8 cellular contexts compared by ENCODE assay signal in the genomic region with DNA sequence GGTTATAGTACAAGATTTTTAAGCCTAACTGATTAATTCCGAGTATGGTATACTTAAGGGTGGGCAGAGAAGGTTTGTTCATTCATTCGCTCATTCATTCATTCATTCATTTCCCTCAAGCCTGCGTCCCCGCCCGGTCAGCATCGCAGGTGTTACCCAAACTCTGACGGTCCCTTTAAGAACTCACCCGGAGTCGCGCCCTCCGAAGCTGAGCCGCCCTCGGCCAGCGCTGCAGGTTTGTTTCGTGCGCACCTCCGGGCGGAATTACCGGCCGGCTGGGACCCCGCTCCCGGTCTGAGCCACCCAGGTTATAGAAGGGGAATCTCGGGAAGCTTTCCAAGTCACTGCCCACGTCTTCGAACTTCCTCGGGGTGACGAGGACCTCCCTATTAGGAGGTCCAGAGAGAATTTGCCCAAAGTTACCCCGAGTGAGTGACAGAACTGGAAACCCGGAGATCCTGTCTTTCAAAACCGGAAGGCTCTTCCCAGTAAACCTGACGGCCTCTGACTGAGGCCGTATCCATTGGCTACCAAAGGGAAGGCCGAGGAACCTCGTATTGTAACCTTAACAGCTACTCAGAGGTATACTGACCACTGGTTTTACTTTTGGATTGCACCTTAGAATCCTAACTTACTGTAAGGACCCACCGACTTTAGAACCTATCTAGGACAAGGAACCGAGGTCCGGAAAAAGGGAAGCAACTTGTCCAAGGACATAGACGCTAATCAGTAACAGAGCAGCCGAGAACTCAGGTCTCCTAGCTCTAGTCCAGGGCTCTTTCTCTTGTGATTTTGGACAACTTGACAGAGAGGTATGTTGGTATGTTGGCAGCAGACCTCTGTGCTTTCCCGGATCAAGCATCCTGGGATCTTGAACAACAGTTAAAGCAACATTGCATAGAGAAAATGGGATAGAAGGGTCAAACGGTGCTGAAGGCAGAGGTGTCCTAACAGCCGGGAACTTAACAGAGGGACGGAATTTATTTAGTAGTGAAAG. TPM values are rescaled to one million over a fixed set of nuclear protein-coding genes. Genes with fewer than 3 reads are reported as not detected.
DNase-seq lines count a peak whose midpoint lies in the region; ATAC-seq, FAIRE-seq and TF ChIP-seq lines count a peak whose summit lies in the region.

No MANE protein-coding gene starts in this region.

- peaks cover 12 to 21% (median 20%) of the 10 kb centered on the region in 3 donors for H3K4me1 Mint-ChIP-seq in IgD-negative memory B cell
- H3K4me1 Mint-ChIP-seq in stimulated activated effector memory CD8-positive, alpha-beta T cell treated with anti-CD3 and anti-CD28 coated beads, Interleukin-12 subunit alpha, Interleukin-12 subunit beta, amount 100 ng/mL, for 72 hours: peaks cover 37% of the 10 kb centered on the region

- H3K4me3 Mint-ChIP-seq in IgD-negative memory B cell: peak overlapping the region; percentile 90 to 100 (median 96)
- peak overlapping the region; percentile 86 for H3K4me3 Mint-ChIP-seq in stimulated activated effector memory CD8-positive, alpha-beta T cell treated with anti-CD3 and anti-CD28 coated beads, Interleukin-12 subunit alpha, Interleukin-12 subunit beta, amount 100 ng/mL, for 72 hours

- in situ Hi-C loops in HepG2 (cut with HindIII; ENCODE audit: extremely low pct_ligation_motif_present, low pct_unique_long_range_greater_than_20kb): loop anchor here (5.0 to 10.0 kb wide), 2 partner anchors 63 to 206 kb away; no protein-coding TSS in a partner anchor

- H3K36me3 Mint-ChIP-seq in IgD-negative memory B cell: peaks cover 2% of the 10 kb centered on the region
- peaks cover 39% of the 10 kb centered on the region for H3K36me3 Mint-ChIP-seq in stimulated activated effector memory CD8-positive, alpha-beta T cell treated with anti-CD3 and anti-CD28 coated beads, Interleukin-12 subunit alpha, Interleukin-12 subunit beta, amount 100 ng/mL, for 72 hours

- peak overlapping the region; percentile 77 for H3K4me2 ChIP-seq in HepG2 (ENCODE audit: low read depth, low read length)

- CTCF ChIA-PET in HepG2 (lab: Yijun Ruan, JAX; ENCODE audit: low intra/inter-chr PET ratio, low total read pairs): no interaction called here

- ATAC-seq in HepG2: peak; percentile 62
- ATAC-seq in stimulated activated effector memory CD8-positive, alpha-beta T cell treated with anti-CD3 and anti-CD28 coated beads, Interleukin-12 subunit alpha, Interleukin-12 subunit beta, amount 100 ng/mL, for 72 hours: peak; percentile 18

- BruUV-seq in HepG2 (replicated peaks; lab: Mats Ljungman, UMichigan): TSS peak; percentile 88

- peak overlapping the region; percentile 98 for H3K27ac ChIP-seq in HepG2 (ENCODE audit: extremely low read length, insufficient read depth, low read length)

- peaks cover 46% of the 10 kb centered on the region for H3K4me1 ChIP-seq in HepG2 (ENCODE audit: insufficient read depth, low read length)

- TF ChIP-seq POLR2A in HepG2 (IDR thresholded peaks at IDR 0.05; ENCODE audit: insufficient read depth in 1 of 2, low read depth in 2 of 2, low read length in 2 of 2): no peak

- FAIRE-seq in HepG2 (lab: Jason Lieb, UNC): peak; percentile 87

- peak overlapping the region; percentile 93 for H3K9ac ChIP-seq in HepG2 (ENCODE audit: insufficient read depth, low read depth, low read length)

- peak overlapping the region in 2 of 3 donors; percentile 95 to 99 for H3K27ac Mint-ChIP-seq in IgD-negative memory B cell
- H3K27ac Mint-ChIP-seq in stimulated activated effector memory CD8-positive, alpha-beta T cell treated with anti-CD3 and anti-CD28 coated beads, Interleukin-12 subunit alpha, Interleukin-12 subunit beta, amount 100 ng/mL, for 72 hours: peak overlapping the region; percentile 94

- H3K79me2 ChIP-seq in HepG2 (ENCODE audit: insufficient read depth, low read length): peaks cover 32% of the 10 kb centered on the region

- H3K4me3 ChIP-seq in choroid plexus epithelial cell (ENCODE audit: low read depth, low read length) (peak overlapping the region; percentile 92), HepG2 (replicated peaks in 1 of 3; ENCODE audit: insufficient read depth in 1 of 3, low read depth in 2 of 3, low read length in 3 of 3) (peak overlapping the region; percentile 91 to 95 (median 94))

- peak; percentile 75 for DNase-seq in NCI-H82 (lab: John Stamatoyannopoulos, UW)
- DNase-seq in NCI-H82 treated with DMSO at 0.1 percent for 48 hours (lab: John Stamatoyannopoulos, UW; ENCODE audit: unreplicated experiment): no peak
- peak in 4 of 5 experiments; percentile 8 to 22 (median 12) for DNase-seq in T-helper 2 cell
- peak; percentile 18 for DNase-seq in choroid plexus epithelial cell (ENCODE audit: low read depth)
- DNase-seq in HepG2 (ENCODE audit: low spot score): peak; percentile 49
- DNase-seq in stimulated activated effector memory CD8-positive, alpha-beta T cell treated with anti-CD3 and anti-CD28 coated beads, Interleukin-12 subunit alpha, Interleukin-12 subunit beta, amount 100 ng/mL, for 72 hours (ENCODE audit: low spot score in 2 of 2): peak in 1 of 2 donors; percentile 58
- DNase-seq in SKM-1 (lab: John Stamatoyannopoulos, UW; ENCODE audit: unreplicated experiment): no peak

- peaks cover 23% of the 10 kb centered on the region for H3K27me3 Mint-ChIP-seq in IgD-negative memory B cell

- no peaks in the 10 kb centered on the region for H3K9me3 ChIP-seq in HepG2 (ENCODE audit: low read length)

- TF ChIP-seq EP300 in HepG2 (IDR thresholded peaks at IDR 0.05; ENCODE audit: low read depth in 2 of 2, low read length in 2 of 2) (no peak), HepG2 (CRISPR knock-in tag; IDR thresholded peaks at IDR 0.05; ENCODE audit: borderline replicate concordance) (no peak)

- no peak for TF ChIP-seq RAD21 in HepG2 (CRISPR knock-in tag; IDR thresholded peaks at IDR 0.05)

- TF ChIP-seq CTCF in choroid plexus epithelial cell (conservative IDR thresholded peaks at IDR 0.05; ENCODE audit: low read depth, low read length) (no peak), HepG2 (CRISPR knock-in tag; IDR thresholded peaks at IDR 0.05) (no peak)

- intact Hi-C loops in HepG2 (cut with micrococcal nuclease; ENCODE audit: unreplicated experiment): loop anchor here (2.0 to 5.0 kb wide), 4 partner anchors 42 to 203 kb away; no protein-coding TSS in a partner anchor

- H3K9me3 Mint-ChIP-seq in IgD-negative memory B cell: no peaks in the 10 kb centered on the region
- H3K9me3 Mint-ChIP-seq in stimulated activated effector memory CD8-positive, alpha-beta T cell treated with anti-CD3 and anti-CD28 coated beads, Interleukin-12 subunit alpha, Interleukin-12 subunit beta, amount 100 ng/mL, for 72 hours: no peaks in the 10 kb centered on the region

- H2AFZ ChIP-seq in HepG2 (ENCODE audit: low read length): peak overlapping the region; percentile 93

- POLR2A ChIA-PET in HepG2 (lab: Yijun Ruan, JAX): interaction anchor here (0.9 to 2.5 kb wide), 7 partner anchors 17 to 169 kb away, joined by 3 to 27 read pairs (median 7); no protein-coding TSS in a partner anchor

- H3K36me3 ChIP-seq in HepG2 (replicated peaks in 1 of 2; ENCODE audit: control insufficient read depth in 1 of 2, insufficient read depth in 2 of 2, low read length in 2 of 2): peaks cover 0 to 1% of the 10 kb centered on the region in 2 experiments; a peak in 1 of 5 replicates

- under 1% methylated on average over 36 of the region's 43 CpGs for WGBS in HepG2 (ENCODE audit: low lambda C conversion rate)

- H4K20me1 ChIP-seq in HepG2 (ENCODE audit: insufficient read depth, low read length): peaks cover 20% of the 10 kb centered on the region

- no peaks in the 10 kb centered on the region; a peak in 1 of 5 replicates for H3K27me3 ChIP-seq in HepG2 (ENCODE audit: control insufficient read depth in 1 of 2, insufficient read depth in 2 of 2, low read length in 2 of 2)

TF ChIP-seq in HepG2, 621 proteins besides CTCF, POLR2A, EP300 and RAD21 (continues in another document):
- TF ChIP-seq, protein P1, sequence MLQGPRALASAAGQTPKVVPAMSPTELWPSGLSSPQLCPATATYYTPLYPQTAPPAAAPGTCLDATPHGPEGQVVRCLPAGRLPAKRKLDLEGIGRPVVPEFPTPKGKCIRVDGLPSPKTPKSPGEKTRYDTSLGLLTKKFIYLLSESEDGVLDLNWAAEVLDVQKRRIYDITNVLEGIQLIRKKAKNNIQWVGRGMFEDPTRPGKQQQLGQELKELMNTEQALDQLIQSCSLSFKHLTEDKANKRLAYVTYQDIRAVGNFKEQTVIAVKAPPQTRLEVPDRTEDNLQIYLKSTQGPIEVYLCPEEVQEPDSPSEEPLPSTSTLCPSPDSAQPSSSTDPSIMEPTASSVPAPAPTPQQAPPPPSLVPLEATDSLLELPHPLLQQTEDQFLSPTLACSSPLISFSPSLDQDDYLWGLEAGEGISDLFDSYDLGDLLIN (CRISPR knock-in tag; IDR thresholded peaks at IDR 0.05; ENCODE audit: borderline replicate concordance): no peak
- TF ChIP-seq SALL2 (CRISPR knock-in tag; IDR thresholded peaks at IDR 0.05) (no peak), POLR2G (IDR thresholded peaks at IDR 0.05; ENCODE audit: low read depth, low read length) (no peak), CCAR2 (optimal IDR thresholded peaks at IDR 0.05; ENCODE audit: low read depth, low read length) (no peak), ZBTB21 (CRISPR knock-in tag; IDR thresholded peaks at IDR 0.05) (no peak)

RNA-seq across cellular contexts. Expression of a gene that starts 0.7 kb away (rescaled TPM):
- polyA plus RNA-seq in IgD-negative memory B cell: 28.6 TPM
- 104 and 105 TPM in 2 replicates for total RNA-seq in HepG2 (2016; rRNA removed; fragmentation: Illumina TruSeq; extraction: Trizol)
- 40.0 and 44.2 TPM in 2 replicates for total RNA-seq in HepG2 (2016; cell fraction: cytosol; rRNA removed; fragmentation: Illumina TruSeq; extraction: Trizol; ENCODE audit: low read depth)
- total RNA-seq in HepG2 (2016; cell fraction: insoluble cytoplasmic fraction; rRNA removed; fragmentation: Illumina TruSeq; extraction: Trizol): 102 and 106 TPM in 2 replicates
- total RNA-seq in HepG2 (2016; cell fraction: membrane; rRNA removed; fragmentation: Illumina TruSeq; extraction: Trizol): 33.5 and 37.5 TPM in 2 replicates
- total RNA-seq in HepG2 (2016; cell fraction: nucleus; rRNA removed; fragmentation: Illumina TruSeq; extraction: Trizol): 208 and 219 TPM in 2 replicates
- 30.4 and 30.5 TPM in 2 replicates for polyA plus RNA-seq in HepG2 (2011; rRNA removed)
- polyA plus RNA-seq in HepG2 (2011; cell fraction: cytosol; rRNA removed): 7.7 and 13.1 TPM in 2 replicates
- polyA plus RNA-seq in HepG2 (2011; cell fraction: nucleus; rRNA removed): 38.0 and 75.0 TPM in 2 replicates
- polyA plus RNA-seq in HepG2 (2012): 34.1 and 38.3 TPM in 2 replicates
- 3.7 and 3.9 TPM in 2 replicates for polyA plus RNA-seq in HepG2 (2016; cell fraction: cytosol; fragmentation: Illumina TruSeq; extraction: Trizol; ENCODE audit: low read depth)
- 67.8 and 68.9 TPM in 2 replicates for polyA plus RNA-seq in HepG2 (2016; cell fraction: insoluble cytoplasmic fraction; fragmentation: Illumina TruSeq; extraction: Trizol; ENCODE audit: low read depth)
- polyA plus RNA-seq in HepG2 (2016; cell fraction: membrane; fragmentation: Illumina TruSeq; extraction: Trizol; ENCODE audit: low read depth): 10.5 and 12.7 TPM in 2 replicates
- polyA plus RNA-seq in HepG2 (2016; cell fraction: nucleus; fragmentation: Illumina TruSeq; extraction: Trizol; ENCODE audit: insufficient read depth, low read depth): 110 and 123 TPM in 2 replicates
- polyA minus RNA-seq in HepG2 (2011; rRNA and poly(A)+ RNA removed; ENCODE audit: low replicate concordance): 42.3 and 46.0 TPM in 2 replicates
- 23.2 and 29.7 TPM in 2 replicates for polyA minus RNA-seq in HepG2 (2011; cell fraction: cytosol; rRNA and poly(A)+ RNA removed)
- 241 and 244 TPM in 2 replicates for polyA minus RNA-seq in HepG2 (2011; cell fraction: nucleus; rRNA and poly(A)+ RNA removed)

Comparison
In these comparisons a context has a peak if more than half of its experiments do, and no peak if none do; other contexts are left out.
1. DNase-seq: peak in NCI-H82 (single experiment), T-helper 2 cell (4 of 5), choroid plexus epithelial cell (single experiment) and HepG2 (single experiment); none in NCI-H82 treated with DMSO at 0.1 percent for 48 hours (single experiment) and SKM-1 (single experiment).